15 cellular contexts compared by ENCODE assay signal in genomic region chr17:46088595-46088994, GRCh38.
"Had no signal": no experiment of that assay in that cellular context is flagged by ENCODE, and none has a peak within 500 bp of the region (broad histone marks: within the 10 kb centered on the region; RNA-seq: fewer than 3 reads in every experiment).

No MANE protein-coding gene starts in this region.

- H3K27me3 ChIP-seq: brain microvascular endothelial cell, testis had no signal

- H3K36me3 ChIP-seq: brain microvascular endothelial cell had no signal

- H3K27ac Mint-ChIP-seq: activated CD4-positive, alpha-beta T cell treated with anti-CD3 and anti-CD28 coated beads, Interleukin-2, amount 10 ng/mL, durations not matched to agents 24 days and 14 days; activated naive CD4-positive, alpha-beta T cell treated with anti-CD3 and anti-CD28 coated beads for 36 hours; dendritic cell treated with granulocyte-macrophage colony-stimulating factor and Interleukin-4, amounts not matched to agents 40 ng/mL and 50 ng/mL, for 4 days; endodermal cell had no signal

- H3K4me3 ChIP-seq: lower lobe of right lung, SK-N-MC, smooth muscle cell, testis had no signal

- H3K4me2 ChIP-seq: smooth muscle cell had no signal

- H3K4me1 ChIP-seq: testis had no signal

- H3K9me3 ChIP-seq: lower lobe of right lung, testis had no signal

- H3K27ac ChIP-seq: brain microvascular endothelial cell, lower lobe of right lung, SK-N-MC, testis had no signal

- H3K9me3 Mint-ChIP-seq: activated CD4-positive, alpha-beta T cell treated with anti-CD3 and anti-CD28 coated beads, Interleukin-2, amount 10 ng/mL, durations not matched to agents 24 days and 14 days; activated naive CD4-positive, alpha-beta T cell treated with anti-CD3 and anti-CD28 coated beads for 36 hours; dendritic cell treated with granulocyte-macrophage colony-stimulating factor and Interleukin-4, amounts not matched to agents 40 ng/mL and 50 ng/mL, for 4 days; endodermal cell; naive B cell had no signal

- H3K36me3 Mint-ChIP-seq: naive B cell had no signal

- H3K4me1 Mint-ChIP-seq: endodermal cell had no signal

- H3K27me3 Mint-ChIP-seq: activated CD4-positive, alpha-beta T cell treated with anti-CD3 and anti-CD28 coated beads, Interleukin-2, amount 10 ng/mL, durations not matched to agents 24 days and 14 days; dendritic cell treated with granulocyte-macrophage colony-stimulating factor and Interleukin-4, amounts not matched to agents 40 ng/mL and 50 ng/mL, for 4 days; naive B cell had no signal

- DNase-seq: activated CD4-positive, alpha-beta T cell treated with anti-CD3 and anti-CD28 coated beads, Interleukin-2, amount 10 ng/mL, durations not matched to agents 24 days and 14 days; activated naive CD4-positive, alpha-beta T cell treated with anti-CD3 and anti-CD28 coated beads for 36 hours; activated T-cell treated with anti-CD3 and anti-CD28 coated beads, Interleukin-2, amount 50 U/mL, for 48 hours; amygdala; brain microvascular endothelial cell; endodermal cell; left cardiac atrium; lower lobe of right lung; naive B cell; right cardiac atrium; stimulated activated naive CD4-positive, alpha-beta T cell; testis had no signal

- ATAC-seq: left cardiac atrium, right cardiac atrium had no signal

- H3K4me3 Mint-ChIP-seq: activated CD4-positive, alpha-beta T cell treated with anti-CD3 and anti-CD28 coated beads, Interleukin-2, amount 10 ng/mL, durations not matched to agents 24 days and 14 days; activated naive CD4-positive, alpha-beta T cell treated with anti-CD3 and anti-CD28 coated beads for 36 hours; dendritic cell treated with granulocyte-macrophage colony-stimulating factor and Interleukin-4, amounts not matched to agents 40 ng/mL and 50 ng/mL, for 4 days; endodermal cell; naive B cell had no signal
